Comparison of ENCODE assay signal across 5 cellular contexts in the genomic region with DNA sequence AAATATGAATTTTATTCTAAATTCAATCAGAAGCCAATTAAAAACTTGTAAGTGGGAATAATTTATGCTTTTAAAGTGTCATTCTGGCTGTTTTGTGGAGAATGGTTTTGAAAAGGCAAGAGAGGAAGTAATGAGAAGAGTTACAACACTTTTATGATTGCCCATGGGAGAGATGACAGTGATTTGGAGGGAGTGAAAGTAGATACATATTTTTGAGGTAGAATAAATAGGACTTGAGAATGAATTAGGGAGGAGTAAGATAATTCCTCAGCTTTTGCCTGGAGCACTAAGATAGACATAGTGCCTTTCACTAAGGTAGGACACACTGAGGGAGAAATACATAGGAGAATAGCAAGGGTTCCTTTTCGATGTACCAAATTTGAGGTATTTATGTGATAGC.
"Had no signal": no experiment of that assay in that cellular context is flagged by ENCODE, and none has a peak within 500 bp of the region (broad histone marks: within the 10 kb centered on the region; RNA-seq: fewer than 3 reads in every experiment).

No MANE protein-coding gene starts in this region.

- DNase-seq: H9, HCEC 1CT, IMR-90 had no signal

- H3K27ac Mint-ChIP-seq: GM23338, H9 had no signal

- ATAC-seq: K562 had no signal

- H3K4me3 Mint-ChIP-seq: GM23338, H9 had no signal
